Comparison of ENCODE assay signal across 27 cellular contexts in the genomic region with DNA sequence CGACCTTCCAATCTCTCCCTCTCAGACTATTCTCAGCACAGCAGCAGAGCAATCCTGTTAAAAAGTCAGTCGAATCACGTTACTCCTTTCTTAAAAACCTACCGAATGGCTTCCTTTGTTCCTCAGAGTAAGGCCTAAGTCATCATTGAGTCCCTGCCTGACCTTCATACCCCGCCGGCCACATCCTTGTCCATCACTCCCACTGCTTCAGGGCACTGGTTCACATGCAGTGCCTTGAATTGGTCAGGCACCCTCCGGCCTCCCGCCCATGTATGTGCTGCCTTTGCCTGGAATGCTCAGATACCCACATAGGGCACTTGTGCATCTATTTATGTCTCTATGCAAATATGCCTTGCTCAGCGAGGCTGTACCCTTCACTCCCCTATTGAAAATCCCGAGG.
"Had no signal": no experiment of that assay in that cellular context is flagged by ENCODE, and none has a peak within 500 bp of the region (broad histone marks: within the 10 kb centered on the region; RNA-seq: fewer than 3 reads in every experiment).

No MANE protein-coding gene starts in this region.

- H3K27ac ChIP-seq: left ventricle myocardium inferior, neutrophil, ovary, right atrium auricular region, skin epidermis, stomach, testis, thyroid gland, transverse colon, upper lobe of left lung, vagina had no signal

- H3K9me3 ChIP-seq: left ventricle myocardium inferior, neutrophil, ovary, right atrium auricular region, stomach, testis, thyroid gland, transverse colon, upper lobe of left lung, vagina had no signal

- H3K4me1 ChIP-seq: left ventricle myocardium inferior, right atrium auricular region, stomach, testis, thyroid gland, transverse colon, upper lobe of left lung, vagina had no signal

- H3K4me1 Mint-ChIP-seq: immature natural killer cell; naive B cell; natural killer cell; stimulated activated naive B cell treated with anti-CD40 and anti-IgM and Interleukin-4, amounts not matched to agents 10 μg/mL and 1 μg/mL and 100 μg/mL, for 72 hours had no signal

- H3K27me3 ChIP-seq: neutrophil, ovary, right atrium auricular region, stomach, testis, thyroid gland, transverse colon, upper lobe of left lung, vagina had no signal

- H3K27me3 Mint-ChIP-seq: naive B cell; progenitor cell of endocrine pancreas; stimulated activated naive B cell treated with anti-CD40 and anti-IgM and Interleukin-4, amounts not matched to agents 10 μg/mL and 1 μg/mL and 100 μg/mL, for 72 hours had no signal

- H3K27ac Mint-ChIP-seq: immature natural killer cell; mesothelial cell of epicardium; naive B cell; natural killer cell; progenitor cell of endocrine pancreas; stimulated activated naive B cell treated with anti-CD40 and anti-IgM and Interleukin-4, amounts not matched to agents 10 μg/mL and 1 μg/mL and 100 μg/mL, for 72 hours had no signal

- DNase-seq: hypothalamus; immature natural killer cell; left ventricle myocardium inferior; mesendoderm; naive B cell; natural killer cell; occipital lobe; ovary; stimulated activated CD4-positive, alpha-beta T cell treated with anti-CD3 and anti-CD28 coated beads, Interleukin-12 subunit alpha, Interleukin-12 subunit beta, amount 100 ng/mL, for 4 hours; stimulated activated CD4-positive, alpha-beta T cell treated with anti-CD3 and anti-CD28 coated beads, Interleukin-15, amount 100 ng/mL, for 24 hours; stimulated activated CD4-positive, alpha-beta T cell treated with anti-CD3 and anti-CD28 coated beads, Interleukin-2, amount 100 ng/mL, for 24 hours; stimulated activated CD4-positive, alpha-beta T cell treated with anti-CD3 and anti-CD28 coated beads, Interleukin-4, amount 100 ng/mL, for 1 hour; stimulated activated naive B cell treated with anti-CD40 and anti-IgM and Interleukin-4, amounts not matched to agents 10 μg/mL and 1 μg/mL and 100 μg/mL, for 72 hours; stimulated activated naive CD8-positive, alpha-beta T cell treated with anti-CD3 and anti-CD28 coated beads, Interleukin-15, Interleukin-2, amounts not matched to agents 100 U/mL and 50 U/mL, for 24 hours; stomach; testis; thyroid gland; transverse colon had no signal

- ATAC-seq: natural killer cell; sciatic nerve; stimulated activated naive B cell treated with anti-CD40 and anti-IgM and Interleukin-4, amounts not matched to agents 10 μg/mL and 1 μg/mL and 100 μg/mL, for 72 hours; stimulated activated naive CD8-positive, alpha-beta T cell treated with anti-CD3 and anti-CD28 coated beads, Interleukin-15, Interleukin-2, amounts not matched to agents 100 U/mL and 50 U/mL, for 24 hours had no signal

- H3K4me3 ChIP-seq: left ventricle myocardium inferior, lung, ovary, right atrium auricular region, skin epidermis, stomach, testis, thyroid gland, transverse colon, upper lobe of left lung, vagina had no signal

- H3K36me3 ChIP-seq: left ventricle myocardium inferior, neutrophil, ovary, right atrium auricular region, stomach, thyroid gland, transverse colon, upper lobe of left lung, vagina had no signal

- H3K4me3 Mint-ChIP-seq: immature natural killer cell; mesothelial cell of epicardium; naive B cell; natural killer cell; stimulated activated naive B cell treated with anti-CD40 and anti-IgM and Interleukin-4, amounts not matched to agents 10 μg/mL and 1 μg/mL and 100 μg/mL, for 72 hours had no signal

- H3K9me3 Mint-ChIP-seq: mesothelial cell of epicardium had no signal

- H3K36me3 Mint-ChIP-seq: immature natural killer cell; mesothelial cell of epicardium; naive B cell; natural killer cell; stimulated activated naive B cell treated with anti-CD40 and anti-IgM and Interleukin-4, amounts not matched to agents 10 μg/mL and 1 μg/mL and 100 μg/mL, for 72 hours had no signal
